15 cellular contexts compared by ENCODE assay signal in genomic region chr6:43971776-43972126, GRCh38.
DNase-seq lines count a peak whose midpoint lies in the region; ATAC-seq and TF ChIP-seq lines count a peak whose summit lies in the region.
"Had no signal": no experiment of that assay in that cellular context is flagged by ENCODE, and none has a peak within 500 bp of the region (broad histone marks: within the 10 kb centered on the region; RNA-seq: fewer than 3 reads in every experiment).

No MANE protein-coding gene starts in this region.

- POLR2A ChIA-PET in activated CD4-positive, alpha-beta memory T cell treated with anti-CD3 and anti-CD28 coated beads, Interleukin-2, amount 10 ng/mL, durations not matched to agents 7 days and 5 days (lab: Charles Lee), result no interaction called here
- POLR2A ChIA-PET in activated CD4-positive, alpha-beta memory T cell treated with anti-CD3 and anti-CD28 coated beads for 36 hours (lab: Charles Lee), result no interaction called here

- TF ChIP-seq CTCF in body of pancreas (IDR thresholded peaks at IDR 0.05) (no peak), thyroid gland (IDR thresholded peaks at IDR 0.05) (no peak)

- H2BK120ac ChIP-seq in mesenchymal stem cell (ENCODE audit: low read depth, low read length), result peak overlapping the region; percentile 42

- peak; percentile 7 for DNase-seq in activated CD4-positive, alpha-beta memory T cell treated with anti-CD3 and anti-CD28 coated beads, Interleukin-2, amount 10 ng/mL, durations not matched to agents 7 days and 5 days
- DNase-seq in activated CD4-positive, alpha-beta memory T cell treated with anti-CD3 and anti-CD28 coated beads for 36 hours, result no peak
- DNase-seq in body of pancreas, result no peak
- DNase-seq in mesenchymal stem cell, result no peak
- DNase-seq in thyroid gland, result no peak
- DNase-seq in NCI-H187 (lab: John Stamatoyannopoulos, UW), result no peak
- DNase-seq in DMS 273 treated with DMSO at 0.1 percent for 48 hours (lab: John Stamatoyannopoulos, UW), result no peak
- DNase-seq: activated naive CD4-positive, alpha-beta T cell; COR-L47; NCI-H1694 treated with DMSO at 0.1 percent for 48 hours; NCI-H524; nucleus accumbens; spleen; stimulated activated naive CD8-positive, alpha-beta T cell treated with anti-CD3 and anti-CD28 coated beads, Interleukin-15, amount 100 ng/mL, for 72 hours had no signal

- no peak overlapping the region for H3K4ac ChIP-seq in mesenchymal stem cell (ENCODE audit: low read depth in 1 of 2, low read length in 2 of 2)

- no peaks in the 10 kb centered on the region for H3K79me1 ChIP-seq in mesenchymal stem cell (replicated peaks; ENCODE audit: low read length, poor library complexity, severe bottlenecking)

- H3K9me3 Mint-ChIP-seq in activated CD4-positive, alpha-beta memory T cell treated with anti-CD3 and anti-CD28 coated beads, Interleukin-2, amount 10 ng/mL, durations not matched to agents 7 days and 5 days, result no peaks in the 10 kb centered on the region
- no peaks in the 10 kb centered on the region for H3K9me3 Mint-ChIP-seq in activated CD4-positive, alpha-beta memory T cell treated with anti-CD3 and anti-CD28 coated beads for 36 hours
- H3K9me3 Mint-ChIP-seq: stimulated activated naive CD8-positive, alpha-beta T cell treated with anti-CD3 and anti-CD28 coated beads, Interleukin-15, amount 100 ng/mL, for 72 hours had no signal

- H3K27ac ChIP-seq in body of pancreas (peak overlapping the region; percentile 86 to 94 (median 89)), mesenchymal stem cell (ENCODE audit: low read length, poor library complexity, severe bottlenecking) (no peak overlapping the region), thyroid gland (peak overlapping the region; percentile 14 to 74 (median 62))

- no peak for TF ChIP-seq POLR2A in body of pancreas (IDR thresholded peaks at IDR 0.05)
- TF ChIP-seq POLR2A in thyroid gland (IDR thresholded peaks at IDR 0.05), result no peak

- no peak overlapping the region for H2BK5ac ChIP-seq in mesenchymal stem cell (ENCODE audit: low read depth, low read length, poor library complexity, severe bottlenecking)

- CTCF ChIA-PET in activated CD4-positive, alpha-beta memory T cell treated with anti-CD3 and anti-CD28 coated beads, Interleukin-2, amount 10 ng/mL, durations not matched to agents 7 days and 5 days (lab: Charles Lee), result no interaction called here
- CTCF ChIA-PET in activated CD4-positive, alpha-beta memory T cell treated with anti-CD3 and anti-CD28 coated beads for 36 hours (lab: Charles Lee), result no interaction called here

- H3K4me2 ChIP-seq in mesenchymal stem cell (ENCODE audit: low read length, poor library complexity, severe bottlenecking), result no peak overlapping the region

- 82 to 91% methylated on average over 2 of the region's 2 CpGs for WGBS in body of pancreas, 2 donors
- 100% methylated on average over 2 of the region's 2 CpGs for WGBS in mesenchymal stem cell
- 83 to 99% methylated on average over 2 of the region's 2 CpGs for WGBS in thyroid gland, 2 donors

- no peak overlapping the region for H4K8ac ChIP-seq in mesenchymal stem cell (ENCODE audit: low read length)

- no peak overlapping the region for H2AK5ac ChIP-seq in mesenchymal stem cell (ENCODE audit: low read length, severe bottlenecking)

- H3K27me3 ChIP-seq in body of pancreas, result no peaks in the 10 kb centered on the region
- peaks cover 0 to 4% of the 10 kb centered on the region in 2 experiments for H3K27me3 ChIP-seq in mesenchymal stem cell (ENCODE audit: control insufficient read depth in 1 of 2, insufficient read depth in 1 of 2, low read length in 2 of 2)
- no peaks in the 10 kb centered on the region for H3K27me3 ChIP-seq in thyroid gland

- H3K9me3 ChIP-seq in body of pancreas (no peaks in the 10 kb centered on the region), mesenchymal stem cell (ENCODE audit: control insufficient read depth, low read length) (no peaks in the 10 kb centered on the region), thyroid gland (no peaks in the 10 kb centered on the region)

- no peak overlapping the region for H2BK15ac ChIP-seq in mesenchymal stem cell (ENCODE audit: low read depth, poor library complexity, severe bottlenecking)

- H4K91ac ChIP-seq in mesenchymal stem cell (ENCODE audit: low read length), result no peak overlapping the region

- ATAC-seq in body of pancreas, result no peak
- no peak for ATAC-seq in HG03039 (IDR thresholded peaks at IDR 0.05; ENCODE audit: unreplicated experiment)
- ATAC-seq: stimulated activated naive CD8-positive, alpha-beta T cell treated with anti-CD3 and anti-CD28 coated beads, Interleukin-15, amount 100 ng/mL, for 72 hours had no signal

- peak overlapping the region; percentile 73 for H3K9ac ChIP-seq in mesenchymal stem cell (ENCODE audit: low read length)

- H3K4me3 ChIP-seq in body of pancreas (no peak overlapping the region), mesenchymal stem cell (ENCODE audit: insufficient read depth in 1 of 2, low read depth in 1 of 2, low read length in 2 of 2) (no peak overlapping the region), thyroid gland (replicated peaks in 1 of 3) (no peak overlapping the region)
- H3K4me3 ChIP-seq: spleen had no signal

- H3K4me1 ChIP-seq in body of pancreas, result peaks cover 53% of the 10 kb centered on the region
- peaks cover 4% of the 10 kb centered on the region for H3K4me1 ChIP-seq in mesenchymal stem cell (ENCODE audit: control insufficient read depth, insufficient read depth, low read depth, low read length)
- peaks cover 33 to 36% of the 10 kb centered on the region in 2 donors for H3K4me1 ChIP-seq in thyroid gland

- H3K14ac ChIP-seq in mesenchymal stem cell (ENCODE audit: low read length in 2 of 2), result no peak overlapping the region

- H3K18ac ChIP-seq in mesenchymal stem cell (ENCODE audit: low read depth in 1 of 2, low read length in 2 of 2), result peak overlapping the region in 1 of 2 experiments; percentile 37

- H3K27ac Mint-ChIP-seq in activated CD4-positive, alpha-beta memory T cell treated with anti-CD3 and anti-CD28 coated beads, Interleukin-2, amount 10 ng/mL, durations not matched to agents 7 days and 5 days, result no peak overlapping the region
- no peak overlapping the region for H3K27ac Mint-ChIP-seq in activated CD4-positive, alpha-beta memory T cell treated with anti-CD3 and anti-CD28 coated beads for 36 hours
- H3K27ac Mint-ChIP-seq: stimulated activated naive CD8-positive, alpha-beta T cell treated with anti-CD3 and anti-CD28 coated beads, Interleukin-15, amount 100 ng/mL, for 72 hours had no signal

- no peaks in the 10 kb centered on the region for H3K36me3 Mint-ChIP-seq in activated CD4-positive, alpha-beta memory T cell treated with anti-CD3 and anti-CD28 coated beads, Interleukin-2, amount 10 ng/mL, durations not matched to agents 7 days and 5 days (ENCODE audit: low read depth)
- no peaks in the 10 kb centered on the region for H3K36me3 Mint-ChIP-seq in activated CD4-positive, alpha-beta memory T cell treated with anti-CD3 and anti-CD28 coated beads for 36 hours

- no peak overlapping the region for H2AFZ ChIP-seq in mesenchymal stem cell (ENCODE audit: low read depth, low read length)

- H3K27me3 Mint-ChIP-seq in activated CD4-positive, alpha-beta memory T cell treated with anti-CD3 and anti-CD28 coated beads, Interleukin-2, amount 10 ng/mL, durations not matched to agents 7 days and 5 days, result peaks cover 28% of the 10 kb centered on the region
- peaks cover 15% of the 10 kb centered on the region for H3K27me3 Mint-ChIP-seq in activated CD4-positive, alpha-beta memory T cell treated with anti-CD3 and anti-CD28 coated beads for 36 hours

- no peak overlapping the region for H3K4me3 Mint-ChIP-seq in activated CD4-positive, alpha-beta memory T cell treated with anti-CD3 and anti-CD28 coated beads, Interleukin-2, amount 10 ng/mL, durations not matched to agents 7 days and 5 days
- no peak overlapping the region for H3K4me3 Mint-ChIP-seq in activated CD4-positive, alpha-beta memory T cell treated with anti-CD3 and anti-CD28 coated beads for 36 hours
- H3K4me3 Mint-ChIP-seq: stimulated activated naive CD8-positive, alpha-beta T cell treated with anti-CD3 and anti-CD28 coated beads, Interleukin-15, amount 100 ng/mL, for 72 hours had no signal

- no peak overlapping the region for H2BK12ac ChIP-seq in mesenchymal stem cell (ENCODE audit: low read length in 2 of 2)

- no peak overlapping the region for H3K23ac ChIP-seq in mesenchymal stem cell (ENCODE audit: low read length in 2 of 2)

- intact Hi-C loops in activated CD4-positive, alpha-beta memory T cell treated with anti-CD3 and anti-CD28 coated beads for 36 hours (cut with micrococcal nuclease), result no loop called here
- intact Hi-C loops in body of pancreas (cut with DNase I), result no loop called here
- intact Hi-C loops in thyroid gland (cut with DNase I), result no loop called here

- H3K4me1 Mint-ChIP-seq in activated CD4-positive, alpha-beta memory T cell treated with anti-CD3 and anti-CD28 coated beads, Interleukin-2, amount 10 ng/mL, durations not matched to agents 7 days and 5 days, result no peaks in the 10 kb centered on the region
- no peaks in the 10 kb centered on the region for H3K4me1 Mint-ChIP-seq in activated CD4-positive, alpha-beta memory T cell treated with anti-CD3 and anti-CD28 coated beads for 36 hours (ENCODE audit: low read depth)
- H3K4me1 Mint-ChIP-seq: stimulated activated naive CD8-positive, alpha-beta T cell treated with anti-CD3 and anti-CD28 coated beads, Interleukin-15, amount 100 ng/mL, for 72 hours had no signal

- H3K36me3 ChIP-seq in body of pancreas (replicated peaks in 1 of 2; ENCODE audit: insufficient read depth in 1 of 2, low read depth in 2 of 2), result no peaks in the 10 kb centered on the region
- no peaks in the 10 kb centered on the region for H3K36me3 ChIP-seq in mesenchymal stem cell (ENCODE audit: control insufficient read depth in 1 of 2, insufficient read depth in 2 of 2, low read depth in 1 of 2, low read length in 2 of 2)
- H3K36me3 ChIP-seq in thyroid gland, result no peaks in the 10 kb centered on the region
- H3K36me3 ChIP-seq: spleen had no signal
